In genomic region chr22:46517255-46517761, GRCh38 we compare ENCODE assay signal across 12 cellular contexts.
"Had no signal": no experiment of that assay in that cellular context is flagged by ENCODE, and none has a peak within 500 bp of the region (broad histone marks: within the 10 kb centered on the region; RNA-seq: fewer than 3 reads in every experiment).

No MANE protein-coding gene starts in this region.

- H3K36me3 ChIP-seq: right atrium auricular region, tibial artery had no signal

- H3K9me3 ChIP-seq: right atrium auricular region, tibial artery had no signal

- H3K4me3 ChIP-seq: right atrium auricular region, smooth muscle cell, tibial artery had no signal

- DNase-seq: activated CD4-positive, alpha-beta T cell treated with anti-CD3 and anti-CD28 coated beads, Interleukin-2, amount 10 ng/mL, durations not matched to agents 24 days and 14 days; activated CD8-positive, alpha-beta memory T cell treated with anti-CD3 and anti-CD28 coated beads for 24 hours; activated naive CD4-positive, alpha-beta T cell treated with anti-CD3 and anti-CD28 coated beads for 36 hours; central memory CD4-positive, alpha-beta T cell; erythroblast; left colon; T-cell; T1000; tibial artery had no signal

- H3K27me3 ChIP-seq: right atrium auricular region had no signal

- H3K4me1 ChIP-seq: right atrium auricular region, tibial artery had no signal

- ATAC-seq: left colon; stimulated activated effector memory CD8-positive, alpha-beta T cell treated with anti-CD3 and anti-CD28 coated beads, Interleukin-12 subunit alpha, Interleukin-12 subunit beta, amount 100 ng/mL, for 72 hours; T-cell had no signal

- H3K27ac ChIP-seq: right atrium auricular region, tibial artery had no signal
